In the genomic region with DNA sequence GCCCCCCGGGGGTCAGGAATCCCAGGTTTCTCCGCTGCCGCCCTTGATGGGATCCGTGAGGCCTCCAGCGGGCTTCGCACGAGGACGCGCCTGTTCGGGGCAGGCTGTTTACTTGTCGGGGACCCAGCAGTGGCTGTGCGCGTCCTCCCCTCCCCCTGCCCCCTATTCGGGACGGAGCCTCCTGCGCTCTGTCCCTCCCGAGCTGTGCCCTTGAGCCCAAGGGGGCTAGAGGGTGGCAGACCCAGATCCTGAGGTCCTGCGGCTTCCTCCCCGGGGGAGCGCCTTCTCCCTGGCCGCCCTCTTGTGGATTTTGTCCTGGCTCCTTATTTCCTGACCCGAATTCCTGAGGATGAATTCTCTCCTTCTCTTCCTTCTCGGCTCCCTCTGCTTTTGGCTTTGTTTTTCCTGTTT, we compare ENCODE assay signal across 9 cellular contexts. TPM values are rescaled to one million over a fixed set of nuclear protein-coding genes. Genes with fewer than 3 reads are reported as not detected.
DNase-seq lines count a peak whose midpoint lies in the region; ATAC-seq and TF ChIP-seq lines count a peak whose summit lies in the region.
"Had no signal": no experiment of that assay in that cellular context is flagged by ENCODE, and none has a peak within 500 bp of the region (broad histone marks: within the 10 kb centered on the region; RNA-seq: fewer than 3 reads in every experiment).

No MANE protein-coding gene starts in this region.

- peak; percentile 47 for DNase-seq in COLO668 (lab: John Stamatoyannopoulos, UW; ENCODE audit: unreplicated experiment)
- DNase-seq in NCI-H226: peak; percentile 50
- peak in 4 of 10 donors; percentile 5 to 45 (median 38) for DNase-seq in dorsolateral prefrontal cortex
- no peak for DNase-seq in HT-29 (ENCODE audit: low spot score)
- no peak for DNase-seq in NCI-H1694 treated with DMSO at 0.1 percent for 48 hours (lab: John Stamatoyannopoulos, UW)

- 0 to 1% methylated on average over 21 to 22 of the region's 23 CpGs for WGBS in mesodermal cell (ENCODE audit: insufficient coverage in 2 of 2), 2 experiments
- WGBS in urinary bladder: 15% methylated on average over 23 of the region's 23 CpGs

- H3K36me3 ChIP-seq in mesodermal cell (ENCODE audit: control insufficient read depth, insufficient read depth, low read length): no peaks in the 10 kb centered on the region
- no peaks in the 10 kb centered on the region for H3K36me3 ChIP-seq in urinary bladder (ENCODE audit: insufficient read depth)

- peak overlapping the region in 55 of 59 donors; percentile 2 to 84 (median 64) for H3K27ac ChIP-seq in dorsolateral prefrontal cortex
- no peak overlapping the region for H3K27ac ChIP-seq in mesodermal cell (ENCODE audit: low read depth, low read length, severe bottlenecking)
- peak overlapping the region; percentile 43 for H3K27ac ChIP-seq in urinary bladder (ENCODE audit: low read depth)
- H3K27ac ChIP-seq: KMS-11 had no signal

- peaks cover 20% of the 10 kb centered on the region for H3K4me1 ChIP-seq in mesodermal cell (ENCODE audit: control insufficient read depth, insufficient read depth, low read length, poor library complexity, severe bottlenecking)
- H3K4me1 ChIP-seq in urinary bladder (ENCODE audit: insufficient read depth): peaks cover 2% of the 10 kb centered on the region

- TF ChIP-seq CTCF in dorsolateral prefrontal cortex (IDR thresholded peaks at IDR 0.05 in 54 of 56, conservative IDR thresholded peaks at IDR 0.05 in 2 of 56; ENCODE audit: low read depth in 1 of 56, partially characterized antibody in 56 of 56): peak in 1 of 56 donors; percentile 13

- H3K4me3 ChIP-seq in dorsolateral prefrontal cortex (peak overlapping the region; percentile 46 to 79 (median 62)), mesodermal cell (ENCODE audit: extremely low read depth, insufficient read depth, low read length, poor library complexity, severe bottlenecking) (peak overlapping the region; percentile 54), urinary bladder (ENCODE audit: low read depth, low read length) (peak overlapping the region; percentile 90)

- intact Hi-C loops in dorsolateral prefrontal cortex (cut with DNase I): no loop called here

- no peaks in the 10 kb centered on the region for H3K27me3 ChIP-seq in dorsolateral prefrontal cortex

- ATAC-seq in HG02884 (IDR thresholded peaks at IDR 0.05; ENCODE audit: unreplicated experiment): no peak

- H3K9me3 ChIP-seq in mesodermal cell (ENCODE audit: control insufficient read depth, low read length): no peaks in the 10 kb centered on the region

RNA-seq across cellular contexts. Expression of a gene that starts 38.4 kb away (rescaled TPM):
- total RNA-seq in dorsolateral prefrontal cortex (10 to 100 TPM in 117 of 120 experiments, 1 to 10 TPM in 3; 8.0 to 31.5 (median 16.2) TPM), urinary bladder (3.8 TPM)
- 13.2 TPM for polyA plus RNA-seq in mesodermal cell (2013, experiment 1 of 2)
- polyA plus RNA-seq in mesodermal cell (2013, experiment 2 of 2): 8.9 TPM
- 5.5 TPM for polyA plus RNA-seq in urinary bladder
- total RNA-seq in HT-29 (2014; rRNA removed; shearing (Covaris generic)): 0.03 and 0.05 TPM in 2 replicates

Comparison
In these comparisons a context has a peak if more than half of its experiments do, and no peak if none do; other contexts are left out.
1. DNase-seq: peak in COLO668 (single experiment) and NCI-H226 (single experiment); none in HT-29 (single experiment) and NCI-H1694 treated with DMSO at 0.1 percent for 48 hours (single experiment).
2. Peak in every context shown above with its lines, with median percentiles within 50 percentile points of each other: H3K4me3 ChIP-seq.